ENCODE assay signal across 8 cellular contexts in genomic region chr2:11945139-11946126, GRCh38.
DNase-seq lines count a peak whose midpoint lies in the region; ATAC-seq and TF ChIP-seq lines count a peak whose summit lies in the region.

No MANE protein-coding gene starts in this region.

- H3K27ac ChIP-seq in VCaP: peak overlapping the region; percentile 37

- peak; percentile 14 for DNase-seq in stimulated activated CD4-positive, alpha-beta T cell treated with anti-CD3 and anti-CD28 coated beads, Interleukin-1b, Interleukin-23, amount 100 ng/mL, for 48 hours
- no peak for DNase-seq in stimulated activated CD4-positive, alpha-beta T cell treated with anti-CD3 and anti-CD28 coated beads, Interleukin-2, amount 100 ng/mL, for 48 hours
- no peak for DNase-seq in GM10248 (ENCODE audit: extremely low spot score)
- no peak for DNase-seq in effector CD8-positive, alpha-beta T cell (lab: John Stamatoyannopoulos, UW)
- DNase-seq in ureter (ENCODE audit: low spot score): no peak
- no peak for DNase-seq in NCI-H2196 (lab: John Stamatoyannopoulos, UW; ENCODE audit: unreplicated experiment)

- POLR2A ChIA-PET in GM10248 (lab: Yijun Ruan, JAX): no interaction called here

- ATAC-seq in HG03045 (IDR thresholded peaks at IDR 0.05; ENCODE audit: unreplicated experiment): peak; percentile 93

- CTCF ChIA-PET in GM10248 (lab: Yijun Ruan, JAX): no interaction called here

- no peak for TF ChIP-seq CTCF in VCaP (conservative IDR thresholded peaks at IDR 0.05)
- no peak for TF ChIP-seq CTCF in GM10248 (IDR thresholded peaks at IDR 0.05; ENCODE audit: control extremely low read depth, extremely low read depth, low read depth, missing control alignments)
